8 cellular contexts compared by ENCODE assay signal in genomic region chr13:71865858-71866172, GRCh38. TPM values are rescaled to one million over a fixed set of nuclear protein-coding genes. Genes with fewer than 3 reads are reported as not detected.
DNase-seq lines count a peak whose midpoint lies in the region; ATAC-seq and TF ChIP-seq lines count a peak whose summit lies in the region.

No MANE protein-coding gene starts in this region.

- H3K36me3 ChIP-seq in RWPE2 (ENCODE audit: low read depth): no peaks in the 10 kb centered on the region

- H3K4me3 ChIP-seq in RWPE2 (ENCODE audit: severe bottlenecking) (no peak overlapping the region), fibroblast of villous mesenchyme (ENCODE audit: low read depth, low read length) (peak overlapping the region; percentile 80)

- no peak for TF ChIP-seq CTCF in RWPE2 (IDR thresholded peaks at IDR 0.05; ENCODE audit: poor library complexity, severe bottlenecking)
- TF ChIP-seq CTCF in fibroblast of villous mesenchyme (IDR thresholded peaks at IDR 0.05; ENCODE audit: insufficient read depth, low read depth, low read length): no peak
- no peak for TF ChIP-seq CTCF in osteocyte (IDR thresholded peaks at IDR 0.05)

- peaks cover 83% of the 10 kb centered on the region for H3K27me3 Mint-ChIP-seq in osteocyte (ENCODE audit: unreplicated experiment)

- DNase-seq in DMS79 treated with DMSO at 0.1 percent for 48 hours (lab: John Stamatoyannopoulos, UW): peak; percentile 14
- no peak for DNase-seq in DMS79 (lab: John Stamatoyannopoulos, UW)
- peak; percentile 31 for DNase-seq in RWPE2 (ENCODE audit: low spot score)
- peak; percentile 25 for DNase-seq in fibroblast of villous mesenchyme (ENCODE audit: low read depth)
- DNase-seq in osteocyte (ENCODE audit: extremely low spot score, unreplicated experiment): no peak
- DNase-seq in HCEC 1CT: no peak
- DNase-seq in stimulated activated CD4-positive, alpha-beta T cell treated with anti-CD3 and anti-CD28 coated beads, Interleukin-12 subunit alpha, Interleukin-12 subunit beta, amount 100 ng/mL, for 4 hours: no peak

- peak overlapping the region; percentile 67 for H3K4me3 Mint-ChIP-seq in osteocyte (ENCODE audit: unreplicated experiment)

- H3K36me3 Mint-ChIP-seq in osteocyte (ENCODE audit: unreplicated experiment): no peaks in the 10 kb centered on the region

- H3K4me1 Mint-ChIP-seq in osteocyte (ENCODE audit: unreplicated experiment): peaks cover 24% of the 10 kb centered on the region

- ATAC-seq in RWPE2 (ENCODE audit: low read depth) (peak; percentile 11; the same call in 1 of the 3 replicates), GM21381 (IDR thresholded peaks at IDR 0.05; ENCODE audit: unreplicated experiment) (no peak)

- H3K27ac ChIP-seq in RWPE2 (ENCODE audit: poor library complexity, severe bottlenecking): no peak overlapping the region

- no peaks in the 10 kb centered on the region for H3K9me3 ChIP-seq in RWPE2 (ENCODE audit: severe bottlenecking)

- H3K9me3 Mint-ChIP-seq in osteocyte (ENCODE audit: unreplicated experiment): no peaks in the 10 kb centered on the region

- peaks cover 94% of the 10 kb centered on the region for H3K27me3 ChIP-seq in RWPE2 (ENCODE audit: insufficient read depth, poor library complexity, severe bottlenecking)

- H3K4me1 ChIP-seq in RWPE2 (ENCODE audit: insufficient read depth, poor library complexity, severe bottlenecking): no peaks in the 10 kb centered on the region

- no peak overlapping the region for H3K27ac Mint-ChIP-seq in osteocyte (ENCODE audit: unreplicated experiment)

RNA-seq across cellular contexts. Expression of gene DACH1, which starts 1.2 kb away (rescaled TPM):
- total RNA-seq in fibroblast of villous mesenchyme: 0.43 and 1.6 TPM in 2 replicates
- 0.34 and 0.54 TPM in 2 replicates for total RNA-seq in osteocyte

Comparison
In these comparisons a context has a peak if more than half of its experiments do, and no peak if none do; other contexts are left out.
1. DNase-seq: peak in DMS79 treated with DMSO at 0.1 percent for 48 hours (single experiment), RWPE2 (single experiment) and fibroblast of villous mesenchyme (single experiment); none in DMS79 (single experiment), osteocyte (single experiment), HCEC 1CT (single experiment) and stimulated activated CD4-positive, alpha-beta T cell treated with anti-CD3 and anti-CD28 coated beads, Interleukin-12 subunit alpha, Interleukin-12 subunit beta, amount 100 ng/mL, for 4 hours (single experiment).